ENCODE assay signal across 8 cellular contexts in the genomic region with DNA sequence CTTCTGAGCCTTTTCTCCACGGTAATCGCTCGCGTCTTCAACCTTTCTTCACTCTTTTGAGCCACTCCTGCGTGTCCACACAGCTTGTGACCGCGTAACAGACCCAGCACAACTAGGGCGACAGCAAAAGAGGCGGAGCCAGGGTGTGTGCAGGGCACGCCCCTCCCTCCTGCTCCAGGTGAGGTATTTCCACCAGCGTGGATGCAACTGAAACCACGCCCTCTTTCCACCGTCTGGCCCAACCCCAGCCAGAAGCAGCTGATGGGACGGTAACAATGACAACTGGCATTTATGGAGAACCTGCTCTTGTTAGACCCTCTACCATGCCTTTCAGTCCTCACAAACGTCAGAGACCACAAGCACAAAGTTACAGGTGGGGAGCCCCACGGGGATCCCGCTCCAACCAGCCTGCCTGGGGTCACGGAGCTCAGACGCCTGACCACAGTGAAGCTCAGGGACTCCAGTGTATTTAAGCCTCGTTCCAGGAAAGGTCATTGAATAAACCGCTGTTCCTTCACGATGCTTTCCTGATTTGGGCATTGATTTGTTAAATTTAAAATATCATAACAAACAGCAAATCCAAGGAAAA. TPM values are rescaled to one million over a fixed set of nuclear protein-coding genes. Genes with fewer than 3 reads are reported as not detected.
A peak's percentile ranks its signal among the peaks of the same experiment; 100 is the strongest.
DNase-seq lines count a peak whose midpoint lies in the region; ATAC-seq and TF ChIP-seq lines count a peak whose summit lies in the region.

No MANE protein-coding gene starts in this region.

- H3K27ac ChIP-seq in coronary artery (peak overlapping the region; percentile 93 to 100), muscle layer of colon (ENCODE audit: low read depth, low read length) (peak overlapping the region; percentile 97), aorta (ENCODE audit: low read depth in 1 of 2, low read length in 2 of 2) (peak overlapping the region; percentile 97 to 99)

- TF ChIP-seq CTCF in coronary artery (IDR thresholded peaks at IDR 0.05) (no peak), GM13977 (IDR thresholded peaks at IDR 0.05; ENCODE audit: extremely low read depth, insufficient read depth, missing control alignments) (no peak)

- ATAC-seq in stimulated activated naive CD8-positive, alpha-beta T cell treated with anti-CD3 and anti-CD28 coated beads, Interleukin-15, amount 100 ng/mL, for 72 hours: no peak
- ATAC-seq in aorta (ENCODE audit: low FRiP score): no peak

- no peak for DNase-seq in stimulated activated naive CD8-positive, alpha-beta T cell treated with anti-CD3 and anti-CD28 coated beads, Interleukin-15, amount 100 ng/mL, for 72 hours
- DNase-seq in coronary artery (ENCODE audit: low spot score) (no peak), aorta (peak in 1 of 2 donors; percentile 69), GM13977 (ENCODE audit: low spot score) (no peak), MV-4-11 (lab: John Stamatoyannopoulos, UW) (no peak)
- no peak for DNase-seq in activated CD4-positive, alpha-beta T cell treated with anti-CD3 and anti-CD28 coated beads, Interleukin-2, amount 50 U/mL, for 48 hours

- intact Hi-C loops in aorta (cut with DNase I): loop anchor here (1.0 to 5.0 kb wide), 3 partner anchors 76 to 138 kb away; no protein-coding TSS in a partner anchor

- peaks cover 33% of the 10 kb centered on the region for H3K27me3 Mint-ChIP-seq in stimulated activated naive CD8-positive, alpha-beta T cell treated with anti-CD3 and anti-CD28 coated beads, Interleukin-15, Interleukin-2, amounts not matched to agents 100 ng/mL and 50 ng/mL, for 24 hours
- peaks cover 53% of the 10 kb centered on the region for H3K27me3 Mint-ChIP-seq in stimulated activated naive CD8-positive, alpha-beta T cell treated with anti-CD3 and anti-CD28 coated beads, Interleukin-15, amount 100 ng/mL, for 72 hours

- H3K36me3 ChIP-seq in muscle layer of colon (ENCODE audit: insufficient read depth, low read length) (peaks cover 7% of the 10 kb centered on the region), aorta (ENCODE audit: control insufficient read depth in 1 of 2, insufficient read depth in 2 of 2, low read length in 1 of 2) (no peaks in the 10 kb centered on the region)

- H3K4me3 Mint-ChIP-seq in stimulated activated naive CD8-positive, alpha-beta T cell treated with anti-CD3 and anti-CD28 coated beads, Interleukin-15, Interleukin-2, amounts not matched to agents 100 ng/mL and 50 ng/mL, for 24 hours: peak overlapping the region; percentile 39
- no peak overlapping the region for H3K4me3 Mint-ChIP-seq in stimulated activated naive CD8-positive, alpha-beta T cell treated with anti-CD3 and anti-CD28 coated beads, Interleukin-15, amount 100 ng/mL, for 72 hours

- in situ Hi-C loops in GM13977 (cut with MboI; ENCODE audit: low pct_unique_long_range_greater_than_20kb, low sequenced_read_pairs, unreplicated experiment): loop anchor here (10.0 to 25.0 kb wide), 3 partner anchors 235 to 637 kb away; a partner anchor contains a TSS

- H3K4me1 ChIP-seq in muscle layer of colon (ENCODE audit: insufficient read depth, low read length) (peaks cover 52% of the 10 kb centered on the region), aorta (ENCODE audit: control insufficient read depth in 1 of 2, insufficient read depth in 2 of 2, low read length in 2 of 2) (no peaks in the 10 kb centered on the region)

- no peaks in the 10 kb centered on the region for H3K9me3 ChIP-seq in muscle layer of colon (ENCODE audit: low read length)
- H3K9me3 ChIP-seq in aorta (ENCODE audit: control insufficient read depth, low read length): no peaks in the 10 kb centered on the region

- peaks cover 11% of the 10 kb centered on the region for H3K4me1 Mint-ChIP-seq in stimulated activated naive CD8-positive, alpha-beta T cell treated with anti-CD3 and anti-CD28 coated beads, Interleukin-15, Interleukin-2, amounts not matched to agents 100 ng/mL and 50 ng/mL, for 24 hours (ENCODE audit: low read depth)
- H3K4me1 Mint-ChIP-seq in stimulated activated naive CD8-positive, alpha-beta T cell treated with anti-CD3 and anti-CD28 coated beads, Interleukin-15, amount 100 ng/mL, for 72 hours: peaks cover 9% of the 10 kb centered on the region

- H3K9me3 Mint-ChIP-seq in stimulated activated naive CD8-positive, alpha-beta T cell treated with anti-CD3 and anti-CD28 coated beads, Interleukin-15, Interleukin-2, amounts not matched to agents 100 ng/mL and 50 ng/mL, for 24 hours: no peaks in the 10 kb centered on the region
- no peaks in the 10 kb centered on the region for H3K9me3 Mint-ChIP-seq in stimulated activated naive CD8-positive, alpha-beta T cell treated with anti-CD3 and anti-CD28 coated beads, Interleukin-15, amount 100 ng/mL, for 72 hours

- no peak overlapping the region for H3K27ac Mint-ChIP-seq in stimulated activated naive CD8-positive, alpha-beta T cell treated with anti-CD3 and anti-CD28 coated beads, Interleukin-15, Interleukin-2, amounts not matched to agents 100 ng/mL and 50 ng/mL, for 24 hours
- no peak overlapping the region for H3K27ac Mint-ChIP-seq in stimulated activated naive CD8-positive, alpha-beta T cell treated with anti-CD3 and anti-CD28 coated beads, Interleukin-15, amount 100 ng/mL, for 72 hours

- no peaks in the 10 kb centered on the region for H3K27me3 ChIP-seq in muscle layer of colon (ENCODE audit: control insufficient read depth in 1 of 2, insufficient read depth in 2 of 2, low read length in 2 of 2)
- H3K27me3 ChIP-seq in aorta (ENCODE audit: control insufficient read depth in 1 of 2, insufficient read depth in 2 of 2, low read length in 1 of 2): no peaks in the 10 kb centered on the region

- peak overlapping the region; percentile 72 for H3K9ac ChIP-seq in muscle layer of colon (ENCODE audit: low read length)

- no peaks in the 10 kb centered on the region for H3K36me3 Mint-ChIP-seq in stimulated activated naive CD8-positive, alpha-beta T cell treated with anti-CD3 and anti-CD28 coated beads, Interleukin-15, Interleukin-2, amounts not matched to agents 100 ng/mL and 50 ng/mL, for 24 hours (ENCODE audit: low read depth)

- 3 to 4% methylated on average over 22 of the region's 22 CpGs for WGBS in aorta, 2 donors

- peak overlapping the region; percentile 96 for H3K4me3 ChIP-seq in coronary artery
- peak overlapping the region; percentile 63 to 83 for H3K4me3 ChIP-seq in muscle layer of colon (ENCODE audit: low read depth in 1 of 2, low read length in 2 of 2)
- peak overlapping the region; percentile 75 to 98 for H3K4me3 ChIP-seq in aorta (ENCODE audit: low read length in 2 of 2)

RNA-seq across cellular contexts. Expression of a gene that starts 2.0 kb away (rescaled TPM):
- total RNA-seq in aorta: 100 to 1,000 TPM; 110 to 222 TPM
- 100 to 1,000 TPM; 136 to 146 TPM for polyA plus RNA-seq in aorta
